ENCODE assay signal across 13 cellular contexts in genomic region chr2:74566423-74567085, GRCh38. TPM values are rescaled to one million over a fixed set of nuclear protein-coding genes. Genes with fewer than 3 reads are reported as not detected.
DNase-seq lines count a peak whose midpoint lies in the region; ATAC-seq, FAIRE-seq and TF ChIP-seq lines count a peak whose summit lies in the region.
"Had no signal": no experiment of that assay in that cellular context is flagged by ENCODE, and none has a peak within 500 bp of the region (broad histone marks: within the 10 kb centered on the region; RNA-seq: fewer than 3 reads in every experiment).

No MANE protein-coding gene starts in this region.

- DNase-seq in A673 (ENCODE audit: low spot score): peak; percentile 85
- DNase-seq in GM04504 (ENCODE audit: low read depth): peak; percentile 94
- no peak for DNase-seq in RWPE1 (ENCODE audit: low spot score)
- DNase-seq in fibroblast of mammary gland (ENCODE audit: low read depth): peak; percentile 95
- DNase-seq in NCI-H748 (lab: John Stamatoyannopoulos, UW; ENCODE audit: unreplicated experiment): no peak
- DNase-seq in OCI-LY7 (ENCODE audit: low spot score): no peak
- no peak for DNase-seq in H54 (ENCODE audit: insufficient read length, low spot score)
- DNase-seq: activated CD4-positive, alpha-beta T cell treated with anti-CD3 and anti-CD28 coated beads, Interleukin-2, amount 50 U/mL, for 4 hours; effector memory CD8-positive, alpha-beta T cell; NCI-H774; stimulated activated CD4-positive, alpha-beta T cell treated with anti-CD3 and anti-CD28 coated beads, Interleukin-4, amount 100 ng/mL, for 24 hours had no signal

- FAIRE-seq in H54 (lab: Jason Lieb, UNC): no peak

- no peaks in the 10 kb centered on the region for H3K27me3 ChIP-seq in A673 (replicated peaks; ENCODE audit: insufficient read depth, low read depth, low read length, poor library complexity)

- TF ChIP-seq POLR2A in H54 (IDR thresholded peaks at IDR 0.05; ENCODE audit: low read depth, low read length): no peak

- intact Hi-C loops in A673 (cut with micrococcal nuclease; ENCODE audit: unreplicated experiment): no loop called here
- intact Hi-C loops in OCI-LY7 (cut with micrococcal nuclease; ENCODE audit: unreplicated experiment): no loop called here

- BruUV-seq in A673 (replicated peaks; lab: Mats Ljungman, UMichigan): no TSS peak
- BruUV-seq in OCI-LY7 (replicated peaks; lab: Mats Ljungman, UMichigan): no TSS peak

- H3K4me1 ChIP-seq in A673 (ENCODE audit: insufficient read depth, low read length, poor library complexity, severe bottlenecking) (no peaks in the 10 kb centered on the region), OCI-LY7 (ENCODE audit: insufficient read depth, low read length, poor library complexity, severe bottlenecking) (peaks cover 9% of the 10 kb centered on the region)

- no peak overlapping the region for H2AFZ ChIP-seq in OCI-LY7 (ENCODE audit: low read length)

- TF ChIP-seq CTCF in A673 (conservative IDR thresholded peaks at IDR 0.05; ENCODE audit: low read depth, low read length) (no peak), RWPE1 (conservative IDR thresholded peaks at IDR 0.05; ENCODE audit: low read depth) (no peak), fibroblast of mammary gland (conservative IDR thresholded peaks at IDR 0.05; ENCODE audit: control insufficient read depth, insufficient read depth, low read depth, low read length) (no peak), OCI-LY7 (conservative IDR thresholded peaks at IDR 0.05; ENCODE audit: low read length) (no peak)

- H3K9me3 ChIP-seq in A673 (ENCODE audit: low read depth, low read length, poor library complexity, severe bottlenecking): no peaks in the 10 kb centered on the region
- no peaks in the 10 kb centered on the region for H3K9me3 ChIP-seq in OCI-LY7 (ENCODE audit: low read length)

- no peaks in the 10 kb centered on the region for H3K9me2 ChIP-seq in OCI-LY7 (ENCODE audit: insufficient read depth, low read length)

- H3K36me3 ChIP-seq in A673 (ENCODE audit: insufficient read depth, low read length, poor library complexity, severe bottlenecking): no peaks in the 10 kb centered on the region
- no peaks in the 10 kb centered on the region for H3K36me3 ChIP-seq in OCI-LY7 (ENCODE audit: insufficient read depth, low read length)

- ATAC-seq in HG03439 (IDR thresholded peaks at IDR 0.05; ENCODE audit: unreplicated experiment): no peak
- ATAC-seq: effector memory CD8-positive, alpha-beta T cell had no signal

- H3K79me2 ChIP-seq in OCI-LY7 (ENCODE audit: insufficient read depth, low read depth, low read length): no peaks in the 10 kb centered on the region

- H4K20me1 ChIP-seq in OCI-LY7 (ENCODE audit: insufficient read depth, low read length): no peaks in the 10 kb centered on the region

- POLR2A ChIA-PET in A673 (lab: Charles Lee; ENCODE audit: low non-redundant PET): no interaction called here
- POLR2A ChIA-PET in RWPE1 (lab: Yijun Ruan, JAX; ENCODE audit: low non-redundant PET): no interaction called here
- POLR2A ChIA-PET in OCI-LY7 (lab: Charles Lee): interaction anchor here (0.7 to 1.2 kb wide), 3 partner anchors 17 to 35 kb away, joined by 3 read pairs; no protein-coding TSS in a partner anchor

- H3K4me3 ChIP-seq in A673 (ENCODE audit: low read depth, low read length, poor library complexity, severe bottlenecking) (no peak overlapping the region), fibroblast of mammary gland (ENCODE audit: control insufficient read depth, low read depth, low read length) (no peak overlapping the region), OCI-LY7 (ENCODE audit: low read depth, low read length, poor library complexity, severe bottlenecking) (no peak overlapping the region)

- CTCF ChIA-PET in A673 (lab: Charles Lee) (interaction anchor here (0.5 kb wide), 1 partner anchor 193 kb away, joined by 3 read pairs; no protein-coding TSS in a partner anchor), RWPE1 (lab: Yijun Ruan, JAX) (interaction anchor here (1.1 kb wide), 1 partner anchor 83 kb away, joined by 5 read pairs; the partner anchor contains the start of genes CCDC142 and TTC31), OCI-LY7 (lab: Charles Lee; ENCODE audit: unreplicated experiment) (no interaction called here)

- no peak overlapping the region for H3K27ac ChIP-seq in A673 (ENCODE audit: low read depth, low read length, poor library complexity, severe bottlenecking)
- peak overlapping the region; percentile 55; the same call in 1 of the 2 replicates for H3K27ac ChIP-seq in RWPE1
- H3K27ac ChIP-seq in OCI-LY7 (ENCODE audit: low read depth, low read length, poor library complexity, severe bottlenecking): no peak overlapping the region

- no peak overlapping the region for H3K4me2 ChIP-seq in OCI-LY7 (ENCODE audit: low read length)

RNA-seq across cellular contexts. Expression of gene DOK1, which starts 12.0 kb away (rescaled TPM):
- total RNA-seq in A673 (2021) (18.4 and 20.7 TPM in 2 replicates), OCI-LY7 (2022) (9.5 and 9.7 TPM in 2 replicates)
- total RNA-seq in OCI-LY7 (2014; rRNA removed; shearing (Covaris generic)): 13.4 and 19.3 TPM in 2 replicates

RNA-seq across cellular contexts. Expression of gene LOXL3, which starts 12.8 kb away (rescaled TPM):
- total RNA-seq in A673 (2021): 0.88 and 1.9 TPM in 2 replicates
- total RNA-seq in OCI-LY7 (2014; rRNA removed; shearing (Covaris generic)): 0.72 and 0.98 TPM in 2 replicates
- 0.21 and 0.79 TPM in 2 replicates for total RNA-seq in OCI-LY7 (2022)

RNA-seq across cellular contexts. Expression of gene HTRA2, which starts 36.8 kb away (rescaled TPM):
- total RNA-seq in A673 (2021) (35.1 and 37.7 TPM in 2 replicates), OCI-LY7 (2022) (50.7 and 59.4 TPM in 2 replicates)
- total RNA-seq in OCI-LY7 (2014; rRNA removed; shearing (Covaris generic)): 54.8 and 60.4 TPM in 2 replicates

RNA-seq across cellular contexts. Expression of gene AUP1, which starts 37.0 kb away (rescaled TPM):
- total RNA-seq in A673 (2021) (114 and 126 TPM in 2 replicates), OCI-LY7 (2022) (121 and 122 TPM in 2 replicates)
- total RNA-seq in OCI-LY7 (2014; rRNA removed; shearing (Covaris generic)): 163 and 188 TPM in 2 replicates

RNA-seq across cellular contexts. Expression of gene DQX1, which starts 40.5 kb away (rescaled TPM):
- total RNA-seq in A673 (2021) (0.50 and 0.71 TPM in 2 replicates), OCI-LY7 (2022) (0.76 and 1.8 TPM in 2 replicates)
- total RNA-seq in OCI-LY7 (2014; rRNA removed; shearing (Covaris generic)): 0.32 and 0.54 TPM in 2 replicates
- total RNA-seq: lung microvascular endothelial cell had no signal

Comparison
In these comparisons a context has a peak if more than half of its experiments do, and no peak if none do; other contexts are left out.
1. DNase-seq: peak in A673 (single experiment), GM04504 (single experiment) and fibroblast of mammary gland (single experiment); none in RWPE1 (single experiment), NCI-H748 (single experiment), OCI-LY7 (single experiment) and H54 (single experiment).